In the genomic region with DNA sequence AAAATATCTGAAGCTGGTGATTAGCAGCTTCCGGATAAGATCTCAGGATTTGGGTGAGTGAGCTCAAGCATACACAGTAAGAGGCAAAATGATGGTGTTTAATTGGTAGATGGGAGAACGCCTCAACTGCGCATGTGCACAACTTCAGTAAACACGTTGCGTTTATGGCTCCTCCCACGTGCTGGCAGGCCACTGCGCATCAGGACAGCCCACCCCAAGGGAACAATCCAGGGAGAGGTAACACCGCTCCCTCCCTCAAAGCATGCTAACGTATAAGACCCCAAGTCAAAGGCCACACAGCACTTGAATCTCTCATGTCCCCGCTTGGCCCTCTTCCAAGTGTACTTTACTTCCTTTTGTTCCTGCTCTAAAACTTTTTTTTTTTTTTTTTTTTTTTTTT, we compare ENCODE assay signal across 20 cellular contexts.
"Had no signal": no experiment of that assay in that cellular context is flagged by ENCODE, and none has a peak within 500 bp of the region (broad histone marks: within the 10 kb centered on the region; RNA-seq: fewer than 3 reads in every experiment).

No MANE protein-coding gene starts in this region.

- H3K27ac ChIP-seq: breast epithelium, Peyer's patch, RWPE1, SJCRH30 had no signal

- H3K9me3 ChIP-seq: breast epithelium, SJCRH30 had no signal

- DNase-seq: activated CD4-positive, alpha-beta T cell treated with anti-CD3 and anti-CD28 coated beads for 4 hours; activated CD8-positive, alpha-beta memory T cell treated with anti-CD3 and anti-CD28 coated beads, Interleukin-2, amount 50 U/mL, for 4 hours; activated CD8-positive, alpha-beta T cell treated with anti-CD3 and anti-CD28 coated beads for 36 hours; activated T-cell treated with anti-CD3 and anti-CD28 coated beads, Interleukin-2, amount 50 U/mL, for 72 hours; aorta; caudate nucleus; Karpas-422; NCI-H1105 treated with DMSO at 0.1 percent for 48 hours; NCI-H1436 treated with DMSO at 0.1 percent for 48 hours; NCI-H1930; NCI-H2171; NCI-H2227 treated with DMSO at 0.1 percent for 48 hours; NCI-H526; NCI-H82; Peyer's patch; Right ventricle myocardium superior; SJCRH30; SW 1271 had no signal

- H3K4me3 ChIP-seq: breast epithelium, Peyer's patch, SJCRH30 had no signal

- H3K36me3 ChIP-seq: breast epithelium, Peyer's patch, SJCRH30 had no signal

- H3K27me3 ChIP-seq: breast epithelium, Peyer's patch, SJCRH30 had no signal
